Comparison of ENCODE assay signal across 1 cellular context in genomic region chr19:15850385-15850784, GRCh38.
TF ChIP-seq lines count a peak whose summit lies in the region.

No MANE protein-coding gene starts in this region.

TF ChIP-seq in K562, 482 proteins besides CTCF, POLR2A, EP300 and RAD21 (continued from another document):
- TF ChIP-seq NR0B1 (IDR thresholded peaks at IDR 0.05; ENCODE audit: partially characterized antibody) (no peak), MAX (CRISPR knock-in tag; IDR thresholded peaks at IDR 0.05) (no peak), ZKSCAN3 (CRISPR knock-in tag; IDR thresholded peaks at IDR 0.05) (no peak), MAFF (IDR thresholded peaks at IDR 0.05; ENCODE audit: low read length) (no peak)
